20 cellular contexts compared by ENCODE assay signal in the genomic region with DNA sequence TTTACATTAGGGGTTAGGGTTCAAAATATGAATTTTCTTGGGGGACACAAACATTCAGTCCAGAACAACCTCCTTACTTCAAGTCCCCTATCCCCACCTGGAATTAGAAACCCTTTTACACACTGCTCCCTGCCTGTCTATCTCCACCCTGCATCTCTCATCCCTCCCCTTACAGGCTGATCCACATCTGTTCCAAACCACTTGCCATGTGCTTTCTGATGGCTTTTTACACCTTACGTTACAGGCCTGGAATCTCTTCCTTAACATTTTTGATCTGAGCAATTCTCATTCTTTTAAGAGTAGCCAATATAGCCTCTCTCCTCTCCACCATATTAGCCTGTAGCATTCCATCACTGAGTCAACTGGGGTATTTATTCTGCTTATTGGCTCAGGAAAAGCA.
"Had no signal": no experiment of that assay in that cellular context is flagged by ENCODE, and none has a peak within 500 bp of the region (broad histone marks: within the 10 kb centered on the region; RNA-seq: fewer than 3 reads in every experiment).

No MANE protein-coding gene starts in this region.

- H3K27me3 Mint-ChIP-seq: stimulated activated naive B cell treated with anti-CD40 and anti-IgM and Interleukin-4, amounts not matched to agents 10 μg/mL and 1 μg/mL and 100 μg/mL, for 72 hours had no signal

- H3K36me3 ChIP-seq: gastrocnemius medialis, stomach, thoracic aorta, transverse colon had no signal

- H3K9me3 ChIP-seq: gastrocnemius medialis, mucosa of descending colon, psoas muscle, stomach, thoracic aorta, transverse colon had no signal

- H3K27me3 ChIP-seq: gastrocnemius medialis, stomach, transverse colon had no signal

- H3K27ac ChIP-seq: gastrocnemius medialis, parathyroid adenoma, psoas muscle, stomach, thoracic aorta, transverse colon had no signal

- H3K9me3 Mint-ChIP-seq: natural killer cell; stimulated activated naive B cell treated with anti-CD40 and anti-IgM and Interleukin-4, amounts not matched to agents 10 μg/mL and 1 μg/mL and 100 μg/mL, for 72 hours had no signal

- H3K9ac ChIP-seq: parathyroid adenoma had no signal

- H3K4me3 ChIP-seq: gastrocnemius medialis, mucosa of descending colon, psoas muscle, stomach, thoracic aorta, transverse colon had no signal

- H3K79me2 ChIP-seq: parathyroid adenoma had no signal

- H3K4me1 ChIP-seq: gastrocnemius medialis, parathyroid adenoma, psoas muscle, stomach, transverse colon had no signal

- H3K4me1 Mint-ChIP-seq: natural killer cell; stimulated activated naive B cell treated with anti-CD40 and anti-IgM and Interleukin-4, amounts not matched to agents 10 μg/mL and 1 μg/mL and 100 μg/mL, for 72 hours had no signal

- H2AFZ ChIP-seq: parathyroid adenoma had no signal

- ATAC-seq: esophagus mucosa; gastrocnemius medialis; left lobe of liver; mucosa of descending colon; natural killer cell; psoas muscle; sciatic nerve; stimulated activated naive B cell treated with anti-CD40 and anti-IgM and Interleukin-4, amounts not matched to agents 10 μg/mL and 1 μg/mL and 100 μg/mL, for 72 hours had no signal

- H3K4me3 Mint-ChIP-seq: natural killer cell; stimulated activated naive B cell treated with anti-CD40 and anti-IgM and Interleukin-4, amounts not matched to agents 10 μg/mL and 1 μg/mL and 100 μg/mL, for 72 hours had no signal

- DNase-seq: effector memory CD4-positive, alpha-beta T cell; gastrocnemius medialis; glutamatergic neuron; islet precursor cell; mammary epithelial cell; mucosa of descending colon; natural killer cell; occipital lobe; psoas muscle; retina; stimulated activated CD4-positive, alpha-beta T cell treated with anti-CD3 and anti-CD28 coated beads, Interleukin-2, amount 100 ng/mL, for 24 hours; stimulated activated CD4-positive, alpha-beta T cell treated with anti-CD3 and anti-CD28 coated beads, Interleukin-4, amount 100 ng/mL, for 4 hours; stimulated activated naive B cell treated with anti-CD40 and anti-IgM and Interleukin-4, amounts not matched to agents 10 μg/mL and 1 μg/mL and 100 μg/mL, for 72 hours; stomach; transverse colon had no signal

- H3K36me3 Mint-ChIP-seq: natural killer cell; stimulated activated naive B cell treated with anti-CD40 and anti-IgM and Interleukin-4, amounts not matched to agents 10 μg/mL and 1 μg/mL and 100 μg/mL, for 72 hours had no signal

- H3K27ac Mint-ChIP-seq: natural killer cell; stimulated activated naive B cell treated with anti-CD40 and anti-IgM and Interleukin-4, amounts not matched to agents 10 μg/mL and 1 μg/mL and 100 μg/mL, for 72 hours had no signal
